In the genomic region with DNA sequence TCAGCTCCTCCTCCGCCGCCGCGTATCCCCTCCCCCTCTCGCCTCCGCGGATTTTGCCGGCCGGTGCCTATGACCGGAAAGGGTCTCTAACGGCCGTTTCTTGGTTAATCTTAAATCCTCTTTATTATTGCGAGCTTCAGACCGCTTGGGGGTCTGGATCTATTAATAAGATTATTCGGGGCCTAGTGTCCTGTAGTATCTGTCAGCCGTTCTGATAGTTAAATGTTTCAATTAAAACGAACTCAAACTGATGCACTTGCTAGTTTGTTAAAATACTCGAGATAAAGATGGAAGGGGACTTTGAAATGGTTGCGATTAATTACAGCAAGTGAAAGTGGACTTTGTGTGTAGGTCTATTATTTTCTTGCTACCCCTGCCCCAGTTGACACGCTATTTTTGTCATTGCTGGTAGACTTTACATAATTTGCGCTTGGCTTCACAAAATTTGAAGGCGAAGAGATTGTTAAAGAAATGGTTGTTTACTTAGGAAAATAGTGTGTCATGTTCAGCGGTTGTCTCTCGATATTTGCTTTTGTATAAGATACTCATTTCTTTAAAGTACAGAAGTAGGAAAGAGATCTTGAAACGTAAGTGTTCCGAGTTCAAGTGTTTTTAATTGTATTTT, we compare ENCODE assay signal across 1 cellular context.
TF ChIP-seq lines count a peak whose summit lies in the region.

No MANE protein-coding gene starts in this region.

TF ChIP-seq in IMR-90, 13 proteins besides CTCF, POLR2A, EP300 and RAD21:
- TF ChIP-seq NFE2L2 (IDR thresholded peaks at IDR 0.05; ENCODE audit: low read depth, low read length): no peak
- no peak for TF ChIP-seq RFX5 (IDR thresholded peaks at IDR 0.05; ENCODE audit: low read depth, low read length)
- no peak for TF ChIP-seq MXI1 (IDR thresholded peaks at IDR 0.05; ENCODE audit: borderline replicate concordance, low read depth, low read length)
- TF ChIP-seq ELK1 (IDR thresholded peaks at IDR 0.05; ENCODE audit: borderline replicate concordance, low read depth, low read length): no peak
- TF ChIP-seq CHD1 (IDR thresholded peaks at IDR 0.05; ENCODE audit: low read depth, low read length): no peak
- TF ChIP-seq FOS (IDR thresholded peaks at IDR 0.05; ENCODE audit: low read depth, low read length): no peak
- no peak for TF ChIP-seq MAFK (IDR thresholded peaks at IDR 0.05; ENCODE audit: low read depth, low read length)
